9 cellular contexts compared by ENCODE assay signal in genomic region chr4:132123870-132124623, GRCh38.
DNase-seq lines count a peak whose midpoint lies in the region; ATAC-seq, FAIRE-seq and TF ChIP-seq lines count a peak whose summit lies in the region.
"Had no signal": no experiment of that assay in that cellular context is flagged by ENCODE, and none has a peak within 500 bp of the region (broad histone marks: within the 10 kb centered on the region; RNA-seq: fewer than 3 reads in every experiment).

No MANE protein-coding gene starts in this region.

- H3K36me3 ChIP-seq in prostate gland = no peaks in the 10 kb centered on the region
- H3K36me3 ChIP-seq: tibial nerve had no signal

- intact Hi-C loops in natural killer cell (cut with micrococcal nuclease) = no loop called here
- intact Hi-C loops in prostate gland (cut with DNase I) = no loop called here

- no peak for TF ChIP-seq POLR2A in prostate gland (IDR thresholded peaks at IDR 0.05)

- no peaks in the 10 kb centered on the region for H3K27me3 ChIP-seq in prostate gland (replicated peaks; ENCODE audit: insufficient read depth)
- H3K27me3 ChIP-seq: tibial nerve had no signal

- peaks cover 15% of the 10 kb centered on the region for H3K36me3 Mint-ChIP-seq in natural killer cell
- peaks cover 21% of the 10 kb centered on the region for H3K36me3 Mint-ChIP-seq in natural killer cell treated with Interleukin-12 subunit alpha and Interleukin-12 subunit beta and Interleukin-15 and Interleukin-18, amount 100 ng/mL, for 72 hours

- no peaks in the 10 kb centered on the region for H3K27me3 Mint-ChIP-seq in natural killer cell (ENCODE audit: low read depth in 2 of 2)
- no peaks in the 10 kb centered on the region for H3K27me3 Mint-ChIP-seq in natural killer cell treated with Interleukin-12 subunit alpha and Interleukin-12 subunit beta and Interleukin-15 and Interleukin-18, amount 100 ng/mL, for 72 hours

- H3K9me3 Mint-ChIP-seq in natural killer cell = peaks cover 19 to 35% of the 10 kb centered on the region in 2 donors
- H3K9me3 Mint-ChIP-seq in natural killer cell treated with Interleukin-12 subunit alpha and Interleukin-12 subunit beta and Interleukin-15 and Interleukin-18, amount 100 ng/mL, for 72 hours = peaks cover 36% of the 10 kb centered on the region

- H3K9me3 ChIP-seq in prostate gland = no peaks in the 10 kb centered on the region
- H3K9me3 ChIP-seq: tibial nerve had no signal

- H3K27ac Mint-ChIP-seq in natural killer cell = peak overlapping the region in 1 of 2 donors; percentile 58
- H3K27ac Mint-ChIP-seq in natural killer cell treated with Interleukin-12 subunit alpha and Interleukin-12 subunit beta and Interleukin-15 and Interleukin-18, amount 100 ng/mL, for 72 hours = no peak overlapping the region

- H3K4me1 ChIP-seq in prostate gland (replicated peaks) = no peaks in the 10 kb centered on the region
- H3K4me1 ChIP-seq: tibial nerve had no signal

- TF ChIP-seq CTCF in natural killer cell (IDR thresholded peaks at IDR 0.05) = no peak
- no peak for TF ChIP-seq CTCF in prostate gland (IDR thresholded peaks at IDR 0.05)

- no peak for FAIRE-seq in urothelium cell line (lab: Jason Lieb, UNC)

- ATAC-seq in natural killer cell = peak in 1 of 3 donors; percentile 26
- no peak for ATAC-seq in natural killer cell treated with Interleukin-12 subunit alpha and Interleukin-12 subunit beta and Interleukin-15 and Interleukin-18, amount 100 ng/mL, for 72 hours
- peak; percentile 85 for ATAC-seq in HG03439 (IDR thresholded peaks at IDR 0.05; ENCODE audit: unreplicated experiment)
- ATAC-seq in GM18867 (IDR thresholded peaks at IDR 0.05; ENCODE audit: unreplicated experiment) = no peak

- DNase-seq in natural killer cell (no peak), amniotic epithelial cell (ENCODE audit: low read depth) (peak; percentile 4), urothelium cell line (ENCODE audit: low spot score) (peak; percentile 14), prostate gland (ENCODE audit: low spot score) (no peak), T1000 (lab: John Stamatoyannopoulos, UW) (no peak)
- DNase-seq in natural killer cell treated with Interleukin-12 subunit alpha and Interleukin-12 subunit beta and Interleukin-15 and Interleukin-18, amount 100 ng/mL, for 72 hours (ENCODE audit: low spot score) = no peak

- H3K4me3 ChIP-seq in prostate gland = no peak overlapping the region
- H3K4me3 ChIP-seq: tibial nerve had no signal

- H3K4me1 Mint-ChIP-seq in natural killer cell = no peaks in the 10 kb centered on the region
- H3K4me1 Mint-ChIP-seq in natural killer cell treated with Interleukin-12 subunit alpha and Interleukin-12 subunit beta and Interleukin-15 and Interleukin-18, amount 100 ng/mL, for 72 hours (ENCODE audit: low read depth in 2 of 2) = no peaks in the 10 kb centered on the region

- H3K4me3 Mint-ChIP-seq in natural killer cell = peak overlapping the region; percentile 38
- H3K4me3 Mint-ChIP-seq in natural killer cell treated with Interleukin-12 subunit alpha and Interleukin-12 subunit beta and Interleukin-15 and Interleukin-18, amount 100 ng/mL, for 72 hours = no peak overlapping the region

- no peak overlapping the region for H3K27ac ChIP-seq in prostate gland
- H3K27ac ChIP-seq: tibial nerve had no signal

- WGBS in prostate gland = 93% methylated on average over 15 of the region's 15 CpGs

Comparison
In these comparisons a context has a peak if more than half of its experiments do, and no peak if none do; other contexts are left out.
1. DNase-seq: peak in amniotic epithelial cell (single experiment) and urothelium cell line (single experiment); none in natural killer cell (single experiment), natural killer cell treated with Interleukin-12 subunit alpha and Interleukin-12 subunit beta and Interleukin-15 and Interleukin-18, amount 100 ng/mL, for 72 hours (single experiment), prostate gland (single experiment) and T1000 (single experiment).